ENCODE assay signal across 27 cellular contexts in the genomic region with DNA sequence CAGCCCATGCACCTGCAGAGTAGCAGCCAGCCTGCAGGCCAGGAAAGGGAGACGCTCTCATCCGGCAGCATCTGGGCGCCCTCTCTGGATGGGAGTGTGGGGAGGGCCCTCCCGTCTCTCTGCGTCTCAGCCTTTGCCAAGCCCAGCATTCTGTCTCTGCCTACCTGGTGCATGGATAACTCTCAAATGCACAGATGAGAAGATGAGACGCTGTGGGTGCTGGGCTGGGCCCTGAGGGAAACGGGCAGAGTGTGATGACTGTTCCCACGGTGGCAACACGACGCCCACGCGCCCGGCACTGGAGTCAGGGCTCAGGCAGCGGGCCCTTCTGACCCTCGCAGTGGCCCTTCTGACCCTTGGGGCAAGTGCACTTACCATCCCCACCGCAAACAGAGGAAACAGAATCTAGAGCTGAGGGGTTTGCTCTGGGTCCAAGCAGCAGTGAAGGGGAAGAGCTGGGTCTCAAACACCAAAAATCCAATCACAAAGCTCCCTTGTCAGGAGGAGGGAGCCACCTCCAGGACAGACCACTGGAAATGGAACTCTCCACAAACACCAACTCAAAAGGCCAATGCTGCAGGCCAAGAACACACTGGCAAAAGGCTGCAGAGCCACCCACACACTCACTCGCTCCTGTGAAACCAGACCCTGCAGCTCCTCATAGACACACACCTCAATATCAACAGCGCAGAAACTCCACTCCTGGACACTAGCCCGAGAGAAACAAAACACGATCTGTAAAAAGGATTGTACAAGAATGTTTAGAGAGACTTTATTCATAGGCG.
A peak's percentile ranks its signal among the peaks of the same experiment; 100 is the strongest.
DNase-seq lines count a peak whose midpoint lies in the region; ATAC-seq and TF ChIP-seq lines count a peak whose summit lies in the region.
"Had no signal": no experiment of that assay in that cellular context is flagged by ENCODE, and none has a peak within 500 bp of the region (broad histone marks: within the 10 kb centered on the region; RNA-seq: fewer than 3 reads in every experiment).

No MANE protein-coding gene starts in this region.

- peaks cover 2% of the 10 kb centered on the region for H3K27me3 Mint-ChIP-seq in chondrocyte (ENCODE audit: low read depth)
- H3K27me3 Mint-ChIP-seq: activated CD4-positive, alpha-beta T cell treated with anti-CD3 and anti-CD28 coated beads, Interleukin-2, amount 10 ng/mL, durations not matched to agents 7 days and 5 days; activated CD8-positive, alpha-beta memory T cell treated with anti-CD3 and anti-CD28 coated beads, Interleukin-2, amount 10 ng/mL, durations not matched to agents 7 days and 5 days had no signal

- no peak overlapping the region for H2AFZ ChIP-seq in osteoblast (ENCODE audit: low read length)

- no peak overlapping the region for H3K27ac ChIP-seq in osteoblast (ENCODE audit: low read depth, low read length)
- H3K27ac ChIP-seq: cardiac muscle cell, gastroesophageal sphincter, left lung, ovary had no signal

- H4K20me1 ChIP-seq in osteoblast (ENCODE audit: insufficient read depth, low read length) = no peaks in the 10 kb centered on the region

- H3K4me2 ChIP-seq in osteoblast (ENCODE audit: insufficient read depth, low read length) = no peak overlapping the region

- ATAC-seq in HG02759 (IDR thresholded peaks at IDR 0.05; ENCODE audit: unreplicated experiment) = no peak
- ATAC-seq: activated CD8-positive, alpha-beta memory T cell treated with anti-CD3 and anti-CD28 coated beads, Interleukin-2, amount 10 ng/mL, durations not matched to agents 7 days and 5 days; activated T-cell treated with anti-CD3 and anti-CD28 coated beads, Interleukin-2, amount 50 U/mL, for 72 hours; gastroesophageal sphincter; left lung; naive thymus-derived CD4-positive, alpha-beta T cell; WTC11 had no signal

- no peaks in the 10 kb centered on the region for H3K4me1 Mint-ChIP-seq in chondrocyte (ENCODE audit: low read depth)
- H3K4me1 Mint-ChIP-seq: activated CD4-positive, alpha-beta T cell treated with anti-CD3 and anti-CD28 coated beads, Interleukin-2, amount 10 ng/mL, durations not matched to agents 7 days and 5 days; activated CD8-positive, alpha-beta memory T cell treated with anti-CD3 and anti-CD28 coated beads, Interleukin-2, amount 10 ng/mL, durations not matched to agents 7 days and 5 days; WTC11 had no signal

- no peak overlapping the region for H3K4me3 Mint-ChIP-seq in chondrocyte (ENCODE audit: unreplicated experiment)
- H3K4me3 Mint-ChIP-seq: activated CD4-positive, alpha-beta T cell treated with anti-CD3 and anti-CD28 coated beads, Interleukin-2, amount 10 ng/mL, durations not matched to agents 7 days and 5 days; activated CD8-positive, alpha-beta memory T cell treated with anti-CD3 and anti-CD28 coated beads, Interleukin-2, amount 10 ng/mL, durations not matched to agents 7 days and 5 days; activated T-cell treated with anti-CD3 and anti-CD28 coated beads, Interleukin-2, amount 50 U/mL, for 72 hours; H9; naive thymus-derived CD4-positive, alpha-beta T cell; type B pancreatic cell; WTC11 had no signal

- H3K4me1 ChIP-seq in osteoblast (ENCODE audit: insufficient read depth, low read length) = no peaks in the 10 kb centered on the region
- H3K4me1 ChIP-seq: gastroesophageal sphincter, left lung had no signal

- H3K36me3 ChIP-seq in osteoblast (ENCODE audit: insufficient read depth, low read length) = no peaks in the 10 kb centered on the region
- H3K36me3 ChIP-seq: cardiac muscle cell, gastroesophageal sphincter, left lung, ovary had no signal

- H3K27ac Mint-ChIP-seq in chondrocyte (ENCODE audit: unreplicated experiment) = no peak overlapping the region
- H3K27ac Mint-ChIP-seq: activated CD4-positive, alpha-beta T cell treated with anti-CD3 and anti-CD28 coated beads, Interleukin-2, amount 10 ng/mL, durations not matched to agents 7 days and 5 days; activated CD8-positive, alpha-beta memory T cell treated with anti-CD3 and anti-CD28 coated beads, Interleukin-2, amount 10 ng/mL, durations not matched to agents 7 days and 5 days; activated T-cell treated with anti-CD3 and anti-CD28 coated beads, Interleukin-2, amount 50 U/mL, for 72 hours; H9; naive thymus-derived CD4-positive, alpha-beta T cell; type B pancreatic cell; WTC11 had no signal

- no peaks in the 10 kb centered on the region for H3K27me3 ChIP-seq in osteoblast (ENCODE audit: insufficient read depth, low read length)
- H3K27me3 ChIP-seq: cardiac muscle cell, ovary had no signal

- no peaks in the 10 kb centered on the region for H3K79me2 ChIP-seq in osteoblast (ENCODE audit: insufficient read depth, low read length)

- no peak overlapping the region for H3K4me3 ChIP-seq in osteoblast (ENCODE audit: insufficient read depth, low read length)
- H3K4me3 ChIP-seq: cardiac muscle cell, gastroesophageal sphincter, left lung, ovary had no signal

- H3K36me3 Mint-ChIP-seq in chondrocyte (ENCODE audit: low read depth) = no peaks in the 10 kb centered on the region
- H3K36me3 Mint-ChIP-seq: activated CD8-positive, alpha-beta memory T cell treated with anti-CD3 and anti-CD28 coated beads, Interleukin-2, amount 10 ng/mL, durations not matched to agents 7 days and 5 days; naive thymus-derived CD4-positive, alpha-beta T cell; type B pancreatic cell; WTC11 had no signal

- DNase-seq in H4 (ENCODE audit: low spot score) = peak; percentile 42
- peak; percentile 37 for DNase-seq in NCI-H2227 treated with DMSO at 0.1 percent for 48 hours (lab: John Stamatoyannopoulos, UW)
- DNase-seq in chondrocyte (ENCODE audit: low spot score) = peak; percentile 62
- DNase-seq in osteoblast (ENCODE audit: insufficient read length, low spot score, missing footprints) = peak; percentile 1
- no peak for DNase-seq in activated T-cell treated with anti-CD3 and anti-CD28 coated beads, Interleukin-2, amount 50 U/mL, for 1 hour
- DNase-seq in iPS-NIHi11 (ENCODE audit: low spot score) = no peak
- DNase-seq: activated CD4-positive, alpha-beta T cell treated with anti-CD3 and anti-CD28 coated beads, Interleukin-2, amount 10 ng/mL, durations not matched to agents 7 days and 5 days; activated CD8-positive, alpha-beta memory T cell treated with anti-CD3 and anti-CD28 coated beads, Interleukin-2, amount 10 ng/mL, durations not matched to agents 7 days and 5 days; activated naive CD4-positive, alpha-beta T cell treated with anti-CD3 and anti-CD28 coated beads, Interleukin-2, amount 50 U/mL, for 16 hours; activated T-cell treated with anti-CD3 and anti-CD28 coated beads, Interleukin-2, amount 50 U/mL, for 72 hours; cortex of kidney; DMS153; H9; IMR-90; midbrain; naive thymus-derived CD4-positive, alpha-beta T cell; NCI-H2029 treated with DMSO at 0.1 percent for 48 hours; NCI-H446; ovary; SHP77 treated with DMSO at 0.1 percent for 48 hours; stimulated activated CD4-positive, alpha-beta T cell treated with anti-CD3 and anti-CD28 coated beads, Interleukin-2, amount 100 ng/mL, for 48 hours had no signal

- no peaks in the 10 kb centered on the region for H3K9me3 ChIP-seq in osteoblast (ENCODE audit: low read depth, low read length)
- H3K9me3 ChIP-seq: left lung, ovary had no signal

- TF ChIP-seq CTCF in chondrocyte (IDR thresholded peaks at IDR 0.05) = no peak
- TF ChIP-seq CTCF in osteoblast (IDR thresholded peaks at IDR 0.05; ENCODE audit: extremely low read depth, low read depth, low read length) = no peak

- H3K9me3 Mint-ChIP-seq in chondrocyte (ENCODE audit: low read depth) = no peaks in the 10 kb centered on the region
- H3K9me3 Mint-ChIP-seq: type B pancreatic cell had no signal

Comparison
In these comparisons a context has a peak if more than half of its experiments do, and no peak if none do; other contexts are left out.
1. DNase-seq: peak in H4 (single experiment), NCI-H2227 treated with DMSO at 0.1 percent for 48 hours (single experiment), chondrocyte (single experiment) and osteoblast (single experiment); none in activated T-cell treated with anti-CD3 and anti-CD28 coated beads, Interleukin-2, amount 50 U/mL, for 1 hour (single experiment) and iPS-NIHi11 (single experiment).